ENCODE assay signal across 8 cellular contexts in genomic region chr5:81851481-81852178, GRCh38.
DNase-seq lines count a peak whose midpoint lies in the region; ATAC-seq and FAIRE-seq lines count a peak whose summit lies in the region.

No MANE protein-coding gene starts in this region.

- DNase-seq in AG08396 (ENCODE audit: low spot score) (peak; percentile 94), NCI-H446 (lab: John Stamatoyannopoulos, UW) (peak; percentile 88 to 96), cerebellar cortex (ENCODE audit: low spot score) (peak; percentile 96)
- DNase-seq in stimulated activated CD4-positive, alpha-beta T cell treated with anti-CD3 and anti-CD28 coated beads, Interleukin-12 subunit alpha, Interleukin-12 subunit beta, amount 100 ng/mL, for 24 hours (ENCODE audit: low read depth in 2 of 2), result peak; percentile 76 to 86

- FAIRE-seq in islet of Langerhans (lab: Jason Lieb, UNC), result peak; percentile 38

- ATAC-seq in GM19023 (IDR thresholded peaks at IDR 0.05; ENCODE audit: unreplicated experiment), result peak; percentile 86
- ATAC-seq in HG03342 (IDR thresholded peaks at IDR 0.05; ENCODE audit: unreplicated experiment), result peak; percentile 75
- ATAC-seq in activated CD4-positive, CD25-positive, alpha-beta regulatory T cell treated with anti-CD3 and anti-CD28 coated beads, Interleukin-2, amount 50 U/mL, for 24 hours, result peak; percentile 93 to 95

Comparison
In these comparisons a context has a peak if more than half of its experiments do, and no peak if none do; other contexts are left out.
1. Peak in every context shown above with its lines: DNase-seq and ATAC-seq.